Comparison of ENCODE assay signal across 20 cellular contexts in the genomic region with DNA sequence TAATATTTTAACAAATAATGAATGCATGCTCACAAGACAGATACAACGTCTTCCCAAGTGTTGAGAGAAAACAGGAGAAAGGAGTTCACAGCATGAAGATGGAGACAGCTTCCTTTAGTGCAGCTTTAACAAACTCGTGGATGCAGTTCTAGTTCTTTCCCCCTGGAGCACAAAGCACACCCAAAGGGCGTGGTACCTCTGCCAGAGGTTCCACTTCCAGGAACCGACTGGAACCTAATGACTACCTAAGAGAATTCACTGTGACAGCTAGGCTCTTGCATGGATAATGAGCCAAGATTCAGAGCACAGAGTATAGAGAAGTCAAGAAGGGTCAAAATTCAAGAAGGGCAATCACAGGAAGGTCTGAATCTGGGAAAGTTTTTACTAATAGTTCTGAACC.
DNase-seq lines count a peak whose midpoint lies in the region; ATAC-seq and FAIRE-seq lines count a peak whose summit lies in the region.
"Had no signal": no experiment of that assay in that cellular context is flagged by ENCODE, and none has a peak within 500 bp of the region (broad histone marks: within the 10 kb centered on the region; RNA-seq: fewer than 3 reads in every experiment).

No MANE protein-coding gene starts in this region.

- no peak overlapping the region for H2AFZ ChIP-seq in trophoblast cell (ENCODE audit: insufficient read depth, low read length, poor library complexity)

- H3K4me1 ChIP-seq in trophoblast cell (ENCODE audit: control insufficient read depth in 1 of 2, insufficient read depth in 2 of 2, low read length in 2 of 2) = no peaks in the 10 kb centered on the region
- no peaks in the 10 kb centered on the region for H3K4me1 ChIP-seq in small intestine (ENCODE audit: control insufficient read depth in 2 of 2, insufficient read depth in 1 of 2, low read depth in 1 of 2, low read length in 1 of 2)
- no peaks in the 10 kb centered on the region for H3K4me1 ChIP-seq in SJCRH30
- H3K4me1 ChIP-seq: A549, BE2C, BLaER1 had no signal

- H3K4ac ChIP-seq in trophoblast cell (ENCODE audit: low read depth, low read length) = no peak overlapping the region

- in situ Hi-C loops in G401 (cut with HindIII; ENCODE audit: low sequenced_read_pairs) = no loop called here

- ATAC-seq in left colon = peak; percentile 69
- ATAC-seq: A549, GM12878 had no signal

- no peak for FAIRE-seq in small intestine (lab: Jason Lieb, UNC)
- FAIRE-seq: A549, GM12878, GM12892, GM18507 had no signal

- H3K4me2 ChIP-seq in trophoblast cell (ENCODE audit: low read length) = no peak overlapping the region
- H3K4me2 ChIP-seq: A549, BLaER1 had no signal

- H3K36me3 ChIP-seq in trophoblast cell (ENCODE audit: control insufficient read depth in 1 of 2, insufficient read depth in 2 of 2, low read length in 2 of 2) (no peaks in the 10 kb centered on the region), small intestine (ENCODE audit: control insufficient read depth in 2 of 2, insufficient read depth in 2 of 2, low read length in 2 of 2) (no peaks in the 10 kb centered on the region), SJCRH30 (no peaks in the 10 kb centered on the region)
- H3K36me3 ChIP-seq: BE2C, BLaER1 had no signal

- no peak overlapping the region for H2AK5ac ChIP-seq in trophoblast cell (ENCODE audit: low read length)

- no peaks in the 10 kb centered on the region for H3K79me1 ChIP-seq in trophoblast cell (ENCODE audit: low read length)

- H3K14ac ChIP-seq in trophoblast cell (ENCODE audit: low read length) = no peak overlapping the region

- H2BK120ac ChIP-seq in trophoblast cell (ENCODE audit: insufficient read depth, low read length, poor library complexity) = no peak overlapping the region

- H3K23ac ChIP-seq in trophoblast cell (ENCODE audit: low read length) = no peak overlapping the region

- H3K27ac ChIP-seq in trophoblast cell (ENCODE audit: low read depth, low read length) (no peak overlapping the region), small intestine (ENCODE audit: low read depth in 1 of 2, low read length in 1 of 2) (no peak overlapping the region), SJCRH30 (no peak overlapping the region)
- H3K27ac ChIP-seq: 22Rv1, A549, BLaER1 had no signal

- H2BK12ac ChIP-seq in trophoblast cell (ENCODE audit: low read length) = no peak overlapping the region

- DNase-seq in left colon (peak in 1 of 2 donors; percentile 33), trophoblast cell (no peak), small intestine (peak; percentile 6), G401 (ENCODE audit: low spot score) (no peak), SJCRH30 (no peak)
- DNase-seq: BE2C; C1 segment of cervical spinal cord; CD4-positive, alpha-beta memory T cell; CD4-positive, CD25-positive, alpha-beta regulatory T cell; CD8-positive, alpha-beta memory T cell; COR-L47; DMS 273 treated with DMSO at 0.1 percent for 48 hours; DMS79 treated with DMSO at 0.1 percent for 48 hours; GDM1 had no signal

- peak overlapping the region; percentile 58 for H3K9ac ChIP-seq in trophoblast cell (ENCODE audit: low read length)
- H3K9ac ChIP-seq: BLaER1 had no signal

- no peaks in the 10 kb centered on the region for H3K9me3 ChIP-seq in trophoblast cell (ENCODE audit: insufficient read depth, low read depth, low read length)
- H3K9me3 ChIP-seq in small intestine (ENCODE audit: control insufficient read depth, low read depth) = no peaks in the 10 kb centered on the region
- no peaks in the 10 kb centered on the region for H3K9me3 ChIP-seq in SJCRH30 (replicated peaks)
- H3K9me3 ChIP-seq: A549, BE2C, BLaER1 had no signal

- no peak overlapping the region for H3K18ac ChIP-seq in trophoblast cell (ENCODE audit: low read length)

- H3K4me3 ChIP-seq in trophoblast cell (ENCODE audit: low read depth, low read length) (no peak overlapping the region), small intestine (ENCODE audit: low read depth in 1 of 2, low read length in 2 of 2) (no peak overlapping the region), SJCRH30 (no peak overlapping the region)
- H3K4me3 ChIP-seq: A549, BLaER1, GM12878 had no signal

- H4K8ac ChIP-seq in trophoblast cell (ENCODE audit: low read depth, low read length) = no peak overlapping the region

- intact Hi-C loops in left colon (cut with DNase I, micrococcal nuclease) = no loop called here

- no peak overlapping the region for H4K91ac ChIP-seq in trophoblast cell (ENCODE audit: low read depth, low read length)

- no peaks in the 10 kb centered on the region for H3K79me2 ChIP-seq in trophoblast cell (ENCODE audit: control insufficient read depth, insufficient read depth, low read length, poor library complexity)

- WGBS in trophoblast cell (ENCODE audit: extremely low coverage, insufficient coverage, insufficient read length) = no CpG with 5 or more reads among the region's 4 CpGs
- 38 to 61% (median 47%) methylated on average over 4 of the region's 4 CpGs for WGBS in small intestine, 3 donors

- H3K27me3 ChIP-seq in trophoblast cell (ENCODE audit: insufficient read depth, low read length) (no peaks in the 10 kb centered on the region), small intestine (ENCODE audit: control insufficient read depth in 2 of 2, insufficient read depth in 2 of 2, low read length in 2 of 2) (no peaks in the 10 kb centered on the region), SJCRH30 (no peaks in the 10 kb centered on the region)
- H3K27me3 ChIP-seq: BE2C, BLaER1 had no signal

- no peak overlapping the region for H2BK5ac ChIP-seq in trophoblast cell (ENCODE audit: low read depth, low read length, poor library complexity)

- no peak overlapping the region for H4K12ac ChIP-seq in trophoblast cell (ENCODE audit: low read depth, low read length)
